Comparison of ENCODE assay signal across 23 cellular contexts in genomic region chr3:120983841-120984240, GRCh38.
DNase-seq lines count a peak whose midpoint lies in the region; ATAC-seq lines count a peak whose summit lies in the region.
"Had no signal": no experiment of that assay in that cellular context is flagged by ENCODE, and none has a peak within 500 bp of the region (broad histone marks: within the 10 kb centered on the region; RNA-seq: fewer than 3 reads in every experiment).

No MANE protein-coding gene starts in this region.

- intact Hi-C loops in Right ventricle myocardium inferior (cut with DNase I), result no loop called here

- no peak for ATAC-seq in Right ventricle myocardium inferior
- ATAC-seq: activated naive CD4-positive, alpha-beta T cell treated with anti-CD3 and anti-CD28 coated beads, Interleukin-2, amount 50 U/mL, for 72 hours; HepG2; natural killer cell; stimulated activated naive CD8-positive, alpha-beta T cell treated with anti-CD3 and anti-CD28 coated beads, Interleukin-15, amount 100 ng/mL, for 72 hours had no signal

- DNase-seq in DMS153 treated with DMSO at 0.1 percent for 48 hours (lab: John Stamatoyannopoulos, UW; ENCODE audit: unreplicated experiment) (peak; percentile 33), HT1080 (ENCODE audit: low read depth) (peak; percentile 64), astrocyte of the hippocampus (ENCODE audit: low read depth, low spot score) (peak; percentile 5), iPS-NIHi7 (ENCODE audit: extremely low spot score) (peak; percentile 44), Right ventricle myocardium inferior (ENCODE audit: missing footprints) (no peak), NCI-H2196 (lab: John Stamatoyannopoulos, UW; ENCODE audit: unreplicated experiment) (no peak), NAMALWA (ENCODE audit: low spot score) (no peak)
- DNase-seq: activated CD4-positive, alpha-beta T cell treated with anti-CD3 and anti-CD28 coated beads for 4 hours; activated T-cell treated with anti-CD3 and anti-CD28 coated beads for 4 hours; cortex of kidney; DMS79 treated with DMSO at 0.1 percent for 48 hours; hypothalamus; Kasumi-1; kidney; natural killer cell; NCI-H2227 treated with DMSO at 0.1 percent for 48 hours; NCI-H748 treated with DMSO at 0.1 percent for 48 hours; ovary; retina; stimulated activated naive CD8-positive, alpha-beta T cell treated with anti-CD3 and anti-CD28 coated beads, Interleukin-15, amount 100 ng/mL, for 72 hours; thyroid gland had no signal

Comparison
In these comparisons a context has a peak if more than half of its experiments do, and no peak if none do; other contexts are left out.
1. DNase-seq: peak in DMS153 treated with DMSO at 0.1 percent for 48 hours (single experiment), HT1080 (single experiment), astrocyte of the hippocampus (single experiment) and iPS-NIHi7 (single experiment); none in Right ventricle myocardium inferior (single experiment), NCI-H2196 (single experiment) and NAMALWA (single experiment).